Comparison of ENCODE assay signal across 8 cellular contexts in genomic region chr12:109713187-109713984, GRCh38. TPM values are rescaled to one million over a fixed set of nuclear protein-coding genes. Genes with fewer than 3 reads are reported as not detected.
DNase-seq lines count a peak whose midpoint lies in the region; ATAC-seq, FAIRE-seq and TF ChIP-seq lines count a peak whose summit lies in the region.

Gene FAM222A, plus strand, starts transcription at chr12:109713825. Its CDS starts 30,322 bp downstream, at chr12:109744147.

- no peaks in the 10 kb centered on the region for H3K9me1 ChIP-seq in keratinocyte (ENCODE audit: control insufficient read depth, extremely low read depth, insufficient read depth, low read length)

- peak; percentile 48 for FAIRE-seq in keratinocyte (lab: Jason Lieb, UNC)

- H3K27me3 ChIP-seq in keratinocyte (ENCODE audit: control insufficient read depth, extremely low read depth, insufficient read depth, low read length), result peaks cover 61% of the 10 kb centered on the region

- peaks cover 6% of the 10 kb centered on the region for H4K20me1 ChIP-seq in keratinocyte (ENCODE audit: control insufficient read depth, extremely low read depth, insufficient read depth, low read length)

- H3K27ac ChIP-seq in keratinocyte (ENCODE audit: control insufficient read depth, insufficient read depth, low read length), result no peak within 1 kb of the TSS

- TF ChIP-seq CTCF in keratinocyte (optimal IDR thresholded peaks at IDR 0.05 in 1 of 3, IDR thresholded peaks at IDR 0.05 in 1 of 3, conservative IDR thresholded peaks at IDR 0.05 in 1 of 3; ENCODE audit: extremely low read depth in 1 of 3, insufficient read depth in 2 of 3, low read length in 3 of 3), result no peak

- ATAC-seq in GM19043 (IDR thresholded peaks at IDR 0.05; ENCODE audit: low read depth, unreplicated experiment) (peak; percentile 83), HG03354 (IDR thresholded peaks at IDR 0.05; ENCODE audit: poor library complexity, severe bottlenecking, unreplicated experiment) (peak; percentile 92)

- H3K36me3 ChIP-seq in keratinocyte (ENCODE audit: control insufficient read depth in 2 of 2, extremely low read depth in 1 of 2, insufficient read depth in 2 of 2, low read length in 2 of 2), result no peaks in the 10 kb centered on the region

- peak within 1 kb of the TSS; percentile 61 for H3K4me2 ChIP-seq in keratinocyte (ENCODE audit: control insufficient read depth, extremely low read depth, insufficient read depth, low read depth, low read length)

- no peak within 1 kb of the TSS for H2AFZ ChIP-seq in keratinocyte (ENCODE audit: control insufficient read depth, low read length)

- no peaks in the 10 kb centered on the region for H3K9me3 ChIP-seq in keratinocyte (ENCODE audit: control insufficient read depth, low read depth, low read length)

- dilution Hi-C loops in keratinocyte (cut with MboI; ENCODE audit: extremely low pct_ligation_motif_present, low sequenced_read_pairs), result no loop called here

- H3K4me3 ChIP-seq in keratinocyte (ENCODE audit: control insufficient read depth in 2 of 3, extremely low read depth in 1 of 3, insufficient read depth in 2 of 3, low read depth in 1 of 3, low read length in 3 of 3), result peak within 1 kb of the TSS; percentile 38 to 74 (median 45)

- H3K79me2 ChIP-seq in keratinocyte (ENCODE audit: control insufficient read depth, insufficient read depth, low read length), result no peaks in the 10 kb centered on the region

- peak within 1 kb of the TSS; percentile 20 for H3K9ac ChIP-seq in keratinocyte (ENCODE audit: control insufficient read depth, extremely low read depth, insufficient read depth, low read length)

- no peaks in the 10 kb centered on the region for H3K4me1 ChIP-seq in keratinocyte (ENCODE audit: control insufficient read depth, extremely low read depth, insufficient read depth, low read length)

- DNase-seq in AG20443 (ENCODE audit: low spot score) (peak; percentile 99), NCI-H446 treated with DMSO at 0.1 percent for 48 hours (lab: John Stamatoyannopoulos, UW) (peak; percentile 90), cerebellum (ENCODE audit: low spot score) (peak; percentile 99), keratinocyte (ENCODE audit: low read depth, low spot score) (peak; percentile 58)
- DNase-seq in activated CD4-positive, CD25-positive, alpha-beta regulatory T cell treated with anti-CD3 and anti-CD28 coated beads, Interleukin-2, amount 50 U/mL, for 72 hours, result peak; percentile 86
- peak; percentile 83 to 93 (median 89) for DNase-seq in stimulated activated CD4-positive, alpha-beta T cell treated with anti-CD3 and anti-CD28 coated beads, Interleukin-12 subunit alpha, Interleukin-12 subunit beta, amount 100 ng/mL, for 48 hours (ENCODE audit: low read depth in 2 of 3, low spot score in 1 of 3)

RNA-seq across cellular contexts. Expression of gene FAM222A, which starts in this region (rescaled TPM):
- 8.4 TPM for total RNA-seq in cerebellum
- 0.05 to 0.24 TPM (median 0.06 TPM) in 3 replicates for polyA plus RNA-seq in keratinocyte
- polyA plus RNA-seq in keratinocyte (2011; ENCODE audit: low read depth), result not detected
- polyA plus RNA-seq in keratinocyte (2011; cell fraction: cytosol; rRNA removed), result 0.05 and 0.09 TPM in 2 replicates
- 0.08 and 0.12 TPM in 2 replicates for polyA plus RNA-seq in keratinocyte (2011; cell fraction: nucleus; rRNA removed)
- polyA plus RNA-seq in keratinocyte (2012; ENCODE audit: low replicate concordance), result 0.19 and 0.23 TPM in 2 replicates
- polyA minus RNA-seq in keratinocyte, result 0.16 to 0.56 TPM (median 0.26 TPM) in 3 replicates
- polyA minus RNA-seq in keratinocyte (2011; cell fraction: cytosol; rRNA and poly(A)+ RNA removed), result not detected
- 0.21 and 0.39 TPM in 2 replicates for polyA minus RNA-seq in keratinocyte (2011; cell fraction: nucleus; rRNA and poly(A)+ RNA removed)

Comparison
In these comparisons a context has a peak if more than half of its experiments do, and no peak if none do; other contexts are left out.
1. Peak in DNase-seq, H3K4me3 ChIP-seq, H3K9ac ChIP-seq and H3K4me2 ChIP-seq in keratinocyte; RNA of the gene not detected or under 1 TPM.